ENCODE assay signal across 10 cellular contexts in genomic region chr5:173736923-173737412, GRCh38.
DNase-seq lines count a peak whose midpoint lies in the region; ATAC-seq lines count a peak whose summit lies in the region.
"Had no signal": no experiment of that assay in that cellular context is flagged by ENCODE, and none has a peak within 500 bp of the region (broad histone marks: within the 10 kb centered on the region; RNA-seq: fewer than 3 reads in every experiment).

No MANE protein-coding gene starts in this region.

- intact Hi-C loops in posterior vena cava (cut with DNase I) (no loop called here), left ventricle myocardium superior (cut with micrococcal nuclease) (no loop called here)

- DNase-seq in HT-29 (ENCODE audit: low spot score), result peak; percentile 60
- peak; percentile 62 for DNase-seq in posterior vena cava (ENCODE audit: low spot score)
- DNase-seq in left ventricle myocardium superior, result no peak
- DNase-seq in activated naive CD4-positive, alpha-beta T cell treated with anti-CD3 and anti-CD28 coated beads, Interleukin-2, amount 50 U/mL, for 72 hours (ENCODE audit: low spot score in 2 of 2), result no peak
- DNase-seq in 8988T, result no peak
- DNase-seq in OCI-M2 (lab: John Stamatoyannopoulos, UW; ENCODE audit: unreplicated experiment), result no peak
- DNase-seq: activated CD4-positive, alpha-beta T cell treated with anti-CD3 and anti-CD28 coated beads, Interleukin-2, amount 10 ng/mL, durations not matched to agents 24 days and 14 days; nucleus accumbens had no signal

- no peak overlapping the region for H3K27ac Mint-ChIP-seq in activated naive CD4-positive, alpha-beta T cell treated with anti-CD3 and anti-CD28 coated beads, Interleukin-2, amount 50 U/mL, for 72 hours
- H3K27ac Mint-ChIP-seq: activated CD4-positive, alpha-beta T cell treated with anti-CD3 and anti-CD28 coated beads, Interleukin-2, amount 10 ng/mL, durations not matched to agents 24 days and 14 days had no signal

- ATAC-seq in GM18519 (IDR thresholded peaks at IDR 0.05; ENCODE audit: low FRiP score, unreplicated experiment) (peak; percentile 62), GM21786 (IDR thresholded peaks at IDR 0.05; ENCODE audit: unreplicated experiment) (peak; percentile 85), left ventricle myocardium superior (no peak)
- ATAC-seq in activated naive CD4-positive, alpha-beta T cell treated with anti-CD3 and anti-CD28 coated beads, Interleukin-2, amount 50 U/mL, for 72 hours, result no peak

- no peaks in the 10 kb centered on the region for H3K36me3 Mint-ChIP-seq in activated naive CD4-positive, alpha-beta T cell treated with anti-CD3 and anti-CD28 coated beads, Interleukin-2, amount 50 U/mL, for 72 hours

- H3K9me3 Mint-ChIP-seq in activated naive CD4-positive, alpha-beta T cell treated with anti-CD3 and anti-CD28 coated beads, Interleukin-2, amount 50 U/mL, for 72 hours, result no peaks in the 10 kb centered on the region
- H3K9me3 Mint-ChIP-seq: activated CD4-positive, alpha-beta T cell treated with anti-CD3 and anti-CD28 coated beads, Interleukin-2, amount 10 ng/mL, durations not matched to agents 24 days and 14 days had no signal

Comparison
In these comparisons a context has a peak if more than half of its experiments do, and no peak if none do; other contexts are left out.
1. ATAC-seq: peak in GM18519 (single experiment) and GM21786 (single experiment); none in left ventricle myocardium superior (single experiment) and activated naive CD4-positive, alpha-beta T cell treated with anti-CD3 and anti-CD28 coated beads, Interleukin-2, amount 50 U/mL, for 72 hours (0 of 2).
2. DNase-seq: peak in HT-29 (single experiment) and posterior vena cava (single experiment); none in left ventricle myocardium superior (single experiment), activated naive CD4-positive, alpha-beta T cell treated with anti-CD3 and anti-CD28 coated beads, Interleukin-2, amount 50 U/mL, for 72 hours (0 of 2), 8988T (single experiment) and OCI-M2 (single experiment).